Comparison of ENCODE assay signal across 28 cellular contexts in the genomic region with DNA sequence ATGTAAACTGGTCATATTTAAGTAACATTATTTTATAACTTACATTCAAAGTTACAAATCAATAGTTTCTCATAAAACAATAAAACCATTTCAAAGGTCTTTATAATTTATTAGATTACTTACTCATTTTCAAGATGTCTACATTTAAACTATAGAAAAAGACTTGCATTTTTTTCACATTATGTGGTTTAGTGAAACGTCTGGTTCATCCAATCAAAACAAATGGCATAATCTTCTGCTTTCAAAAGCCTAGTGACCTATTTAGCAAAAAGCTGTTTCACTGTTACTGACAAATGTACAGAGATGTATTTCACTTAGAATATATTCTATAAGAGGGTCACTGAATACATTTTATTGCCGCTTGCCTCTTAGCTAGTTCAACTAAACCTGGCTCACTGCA. TPM values are rescaled to one million over a fixed set of nuclear protein-coding genes. Genes with fewer than 3 reads are reported as not detected.
DNase-seq lines count a peak whose midpoint lies in the region; ATAC-seq, FAIRE-seq and TF ChIP-seq lines count a peak whose summit lies in the region.
"Had no signal": no experiment of that assay in that cellular context is flagged by ENCODE, and none has a peak within 500 bp of the region (broad histone marks: within the 10 kb centered on the region; RNA-seq: fewer than 3 reads in every experiment).

No MANE protein-coding gene starts in this region.

- no peak overlapping the region for H3K9ac ChIP-seq in adipocyte (ENCODE audit: low read length)
- H3K9ac ChIP-seq: BLaER1 treated with 17β-estradiol and CSF1 and Interleukin-3, amounts not matched to agents 10 nM and 100 nM; SK-N-SH had no signal

- H3K9me3 ChIP-seq in adipocyte (ENCODE audit: control insufficient read depth, low read length) (no peaks in the 10 kb centered on the region), pancreas (no peaks in the 10 kb centered on the region)
- H3K9me3 ChIP-seq: Caco-2, heart left ventricle, SK-N-SH, vagina had no signal

- DNase-seq in adipocyte (ENCODE audit: low read depth), result peak; percentile 64
- peak; percentile 61 for DNase-seq in fibroblast of peridontal ligament (ENCODE audit: extremely low read depth)
- no peak for DNase-seq in pancreas
- no peak for DNase-seq in stimulated activated naive CD4-positive, alpha-beta T cell treated with Interleukin-2 at 50 U/mL for 16 hours (lab: John Stamatoyannopoulos, UW)
- DNase-seq in activated effector memory CD4-positive, alpha-beta T cell treated with anti-CD3 and anti-CD28 coated beads, Interleukin-2, amount 50 U/mL, for 16 hours, result no peak
- DNase-seq in dorsolateral prefrontal cortex, result no peak
- DNase-seq: activated CD4-positive, alpha-beta T cell treated with anti-CD3 and anti-CD28 coated beads for 4 hours; activated T-cell treated with anti-CD3 and anti-CD28 coated beads, Interleukin-2, amount 50 U/mL, for 1 hour; amniotic stem cell; Caco-2; cortex of kidney; DMS79; HCEC 1CT; heart left ventricle; left colon; mammary epithelial cell; NCI-H1092; NCI-H187; NCI-H2171 treated with DMSO at 0.1 percent for 48 hours; NCI-H524; nephron progenitor cell; posterior cingulate gyrus; right cardiac atrium; SK-N-SH had no signal

- no peak for ATAC-seq in pancreas
- ATAC-seq in GM19351 (IDR thresholded peaks at IDR 0.05; ENCODE audit: unreplicated experiment), result no peak
- ATAC-seq: heart left ventricle, left colon, right cardiac atrium had no signal

- H3K36me3 ChIP-seq in adipocyte (ENCODE audit: control insufficient read depth, insufficient read depth, low read length, severe bottlenecking), result peaks cover 39% of the 10 kb centered on the region
- peaks cover 0 to 11% (median 0%) of the 10 kb centered on the region in 3 donors for H3K36me3 ChIP-seq in pancreas

- H3K4me3 ChIP-seq in adipocyte (ENCODE audit: low read length) (no peak overlapping the region), pancreas (no peak overlapping the region), dorsolateral prefrontal cortex (no peak overlapping the region)
- H3K4me3 ChIP-seq: BLaER1 treated with 17β-estradiol and CSF1 and Interleukin-3, amounts not matched to agents 10 nM and 100 nM; heart left ventricle; vagina had no signal

- H3K4me1 ChIP-seq in adipocyte (ENCODE audit: control insufficient read depth, insufficient read depth, low read length) (no peaks in the 10 kb centered on the region), pancreas (peaks cover 0 to 3% (median 0%) of the 10 kb centered on the region in 3 donors)
- H3K4me1 ChIP-seq: heart left ventricle, vagina had no signal

- 75 to 79% methylated on average over 2 of the region's 2 CpGs for WGBS in pancreas, 2 donors

- intact Hi-C loops in pancreas (cut with DNase I) (no loop called here), dorsolateral prefrontal cortex (cut with DNase I) (no loop called here)

- H3K27ac ChIP-seq in C4-2B (peak overlapping the region; percentile 29; the same call in 1 of the 2 replicates), pancreas (no peak overlapping the region), dorsolateral prefrontal cortex (no peak overlapping the region)
- H3K27ac ChIP-seq: BLaER1 treated with 17β-estradiol and CSF1 and Interleukin-3, amounts not matched to agents 10 nM and 100 nM; heart left ventricle; vagina had no signal

- FAIRE-seq in pancreas (lab: Jason Lieb, UNC), result peak; percentile 61

- no peak for TF ChIP-seq CTCF in C4-2B (conservative IDR thresholded peaks at IDR 0.05)
- TF ChIP-seq CTCF in pancreas (IDR thresholded peaks at IDR 0.05), result no peak
- no peak for TF ChIP-seq CTCF in dorsolateral prefrontal cortex (IDR thresholded peaks at IDR 0.05 in 54 of 56, conservative IDR thresholded peaks at IDR 0.05 in 2 of 56; ENCODE audit: low read depth in 1 of 56, partially characterized antibody in 56 of 56)

- no peaks in the 10 kb centered on the region for H3K27me3 ChIP-seq in adipocyte (replicated peaks; ENCODE audit: control insufficient read depth, insufficient read depth, low read length)
- H3K27me3 ChIP-seq in pancreas, result no peaks in the 10 kb centered on the region
- no peaks in the 10 kb centered on the region for H3K27me3 ChIP-seq in dorsolateral prefrontal cortex
- H3K27me3 ChIP-seq: BLaER1 treated with 17β-estradiol and CSF1 and Interleukin-3, amounts not matched to agents 10 nM and 100 nM; heart left ventricle; vagina had no signal

RNA-seq across cellular contexts. Expression of gene MCM6, which starts 49.3 kb away (rescaled TPM):
- 1 to 10 TPM; 1.9 to 5.7 (median 3.1) TPM for total RNA-seq in pancreas
- 1 to 10 TPM; 1.5 to 2.1 TPM for polyA plus RNA-seq in pancreas
- total RNA-seq in dorsolateral prefrontal cortex, result 10 to 100 TPM in 95 of 120 experiments, 1 to 10 TPM in 25; 6.7 to 22.6 (median 12.2) TPM

RNA-seq across cellular contexts. Expression of gene DARS1, which starts 59.9 kb away (rescaled TPM):
- total RNA-seq in pancreas (10 to 100 TPM; 29.8 to 41.3 (median 37.4) TPM), dorsolateral prefrontal cortex (10 to 100 TPM; 30.3 to 79.7 (median 46.5) TPM)
- polyA plus RNA-seq in pancreas, result 10 to 100 TPM; 34.9 to 49.0 TPM

Comparison
In these comparisons a context has a peak if more than half of its experiments do, and no peak if none do; other contexts are left out.
1. DNase-seq: peak in adipocyte (single experiment) and fibroblast of peridontal ligament (single experiment); none in pancreas (0 of 6), stimulated activated naive CD4-positive, alpha-beta T cell treated with Interleukin-2 at 50 U/mL for 16 hours (single experiment), activated effector memory CD4-positive, alpha-beta T cell treated with anti-CD3 and anti-CD28 coated beads, Interleukin-2, amount 50 U/mL, for 16 hours (single experiment) and dorsolateral prefrontal cortex (0 of 10).